1 cellular context compared by ENCODE assay signal in genomic region chr7:29563590-29564454, GRCh38.
A peak's percentile ranks its signal among the peaks of the same experiment; 100 is the strongest.
TF ChIP-seq lines count a peak whose summit lies in the region.

TSS of gene PRR15 (plus strand) at chr7:29563835. CDS start at chr7:29566330, 2,495 bp downstream.

TF ChIP-seq in HepG2, 621 proteins besides CTCF, POLR2A, EP300 and RAD21 (continued from another document and continues in another):
- TF ChIP-seq TFDP2 (CRISPR knock-in tag; IDR thresholded peaks at IDR 0.05) (peak; percentile 34; the same call in 1 of the 2 replicates), RXRA (CRISPR knock-in tag; IDR thresholded peaks at IDR 0.05) (no peak; the same call in 1 of the 2 replicates), FIP1L1 (IDR thresholded peaks at IDR 0.05; ENCODE audit: borderline replicate concordance, insufficient read depth, low read depth, low read length) (no peak), SMAD3 (CRISPR knock-in tag; IDR thresholded peaks at IDR 0.05) (no peak; the same call in 1 of the 2 replicates), SMARCE1 (IDR thresholded peaks at IDR 0.05; ENCODE audit: borderline replicate concordance) (no peak), ZNF710 (CRISPR knock-in tag; IDR thresholded peaks at IDR 0.05; ENCODE audit: borderline replicate concordance) (peak; percentile 36; the same call in 1 of the 2 replicates), ZNF605 (CRISPR knock-in tag; IDR thresholded peaks at IDR 0.05) (peak; percentile 14; the same call in 1 of the 2 replicates), CREBL2 (CRISPR knock-in tag; IDR thresholded peaks at IDR 0.05; ENCODE audit: borderline replicate concordance) (no peak), ZNF335 (CRISPR knock-in tag; IDR thresholded peaks at IDR 0.05) (no peak), MAF1 (CRISPR knock-in tag; IDR thresholded peaks at IDR 0.05; ENCODE audit: borderline replicate concordance) (no peak), MATR3 (CRISPR knock-in tag; IDR thresholded peaks at IDR 0.05) (no peak), HMGA1 (CRISPR knock-in tag; conservative IDR thresholded peaks at IDR 0.05) (no peak), GATA4 (IDR thresholded peaks at IDR 0.05; ENCODE audit: borderline replicate concordance, low read depth) (no peak), MYNN (CRISPR knock-in tag; IDR thresholded peaks at IDR 0.05; ENCODE audit: low read depth) (no peak), SIN3A (IDR thresholded peaks at IDR 0.05; ENCODE audit: borderline replicate concordance, low read depth, low read length) (peak; percentile 31; the same call in 1 of the 2 replicates), ZNF775 (CRISPR knock-in tag; IDR thresholded peaks at IDR 0.05; ENCODE audit: borderline replicate concordance) (no peak), RFXANK (CRISPR knock-in tag; IDR thresholded peaks at IDR 0.05) (no peak), REST (IDR thresholded peaks at IDR 0.05; ENCODE audit: borderline replicate concordance in 1 of 2, low read depth in 1 of 2, low read length in 2 of 2) (no peak), ZNF563 (CRISPR knock-in tag; IDR thresholded peaks at IDR 0.05) (no peak), ZNF275 (CRISPR knock-in tag; IDR thresholded peaks at IDR 0.05; ENCODE audit: borderline replicate concordance) (no peak), NFE2 (CRISPR knock-in tag; IDR thresholded peaks at IDR 0.05) (no peak), ZNF468 (CRISPR knock-in tag; IDR thresholded peaks at IDR 0.05) (no peak), EEA1 (CRISPR knock-in tag; IDR thresholded peaks at IDR 0.05; ENCODE audit: borderline replicate concordance) (0 out of 2 replicates have a peak, but pooled peaks have one; percentile 27), IRF9 (CRISPR knock-in tag; IDR thresholded peaks at IDR 0.05; ENCODE audit: borderline replicate concordance) (peak; percentile 15; the same call in 1 of the 2 replicates), BHLHE40 (IDR thresholded peaks at IDR 0.05; ENCODE audit: low read length) (no peak), RFX3 (CRISPR knock-in tag; IDR thresholded peaks at IDR 0.05) (no peak), GZF1 (CRISPR knock-in tag; IDR thresholded peaks at IDR 0.05) (0 out of 2 replicates have a peak, but pooled peaks have one; percentile 38), ATF7 (IDR thresholded peaks at IDR 0.05) (no peak), ATF7 (CRISPR knock-in tag; IDR thresholded peaks at IDR 0.05) (no peak), ZNF7 (CRISPR knock-in tag; IDR thresholded peaks at IDR 0.05) (no peak), ZNF260 (CRISPR knock-in tag; IDR thresholded peaks at IDR 0.05; ENCODE audit: borderline replicate concordance, low read depth) (no peak), ARHGAP35 (CRISPR knock-in tag; IDR thresholded peaks at IDR 0.05; ENCODE audit: borderline replicate concordance) (no peak), ZBTB49 (CRISPR knock-in tag; IDR thresholded peaks at IDR 0.05; ENCODE audit: borderline replicate concordance) (no peak; the same call in 1 of the 2 replicates), XRCC5 (optimal IDR thresholded peaks at IDR 0.05; ENCODE audit: low read length) (no peak), ZNF205 (CRISPR knock-in tag; IDR thresholded peaks at IDR 0.05) (no peak), ZNF841 (CRISPR knock-in tag; IDR thresholded peaks at IDR 0.05; ENCODE audit: borderline replicate concordance) (peak; percentile 59; the same call in 1 of the 2 replicates), BCL3 (CRISPR knock-in tag; IDR thresholded peaks at IDR 0.05) (no peak; the same call in 1 of the 2 replicates), SMARCC2 (IDR thresholded peaks at IDR 0.05) (no peak), TAF1 (CRISPR knock-in tag; IDR thresholded peaks at IDR 0.05) (peak; percentile 72), GLMP (CRISPR knock-in tag; IDR thresholded peaks at IDR 0.05; ENCODE audit: borderline replicate concordance) (no peak), SP140L (CRISPR knock-in tag; IDR thresholded peaks at IDR 0.05; ENCODE audit: borderline replicate concordance) (0 out of 2 replicates have a peak, but pooled peaks have one; percentile 7), ELK4 (CRISPR knock-in tag; IDR thresholded peaks at IDR 0.05; ENCODE audit: borderline replicate concordance) (no peak), DRAP1 (CRISPR knock-in tag; IDR thresholded peaks at IDR 0.05) (peak; percentile 81), CBX2 (IDR thresholded peaks at IDR 0.05; ENCODE audit: low read depth, low read length) (no peak), CBX2 (CRISPR knock-in tag; IDR thresholded peaks at IDR 0.05; ENCODE audit: low read depth) (no peak), SPEN (CRISPR knock-in tag; IDR thresholded peaks at IDR 0.05; ENCODE audit: low read depth) (peak; percentile 60; the same call in 1 of the 2 replicates), IRX3 (CRISPR knock-in tag; IDR thresholded peaks at IDR 0.05; ENCODE audit: borderline replicate concordance, low read depth) (no peak; the same call in 1 of the 2 replicates), CREB1 (IDR thresholded peaks at IDR 0.05) (no peak), CREB1 (CRISPR knock-in tag; IDR thresholded peaks at IDR 0.05) (no peak), NFIC (IDR thresholded peaks at IDR 0.05; ENCODE audit: low read length) (no peak), KDM4B (CRISPR knock-in tag; IDR thresholded peaks at IDR 0.05) (no peak), ZNF256 (CRISPR knock-in tag; conservative IDR thresholded peaks at IDR 0.05) (no peak; the same call in 1 of the 2 replicates), GTF3A (CRISPR knock-in tag; conservative IDR thresholded peaks at IDR 0.05) (no peak), ZNF788 (CRISPR knock-in tag; IDR thresholded peaks at IDR 0.05; ENCODE audit: borderline replicate concordance) (peak; percentile 45; the same call in 1 of the 2 replicates), RFXAP (CRISPR knock-in tag; IDR thresholded peaks at IDR 0.05; ENCODE audit: borderline replicate concordance) (peak; percentile 29; the same call in 1 of the 2 replicates)
